17 cellular contexts compared by ENCODE assay signal in genomic region chr1:5389101-5389885, GRCh38.
DNase-seq lines count a peak whose midpoint lies in the region; ATAC-seq lines count a peak whose summit lies in the region.
"Had no signal": no experiment of that assay in that cellular context is flagged by ENCODE, and none has a peak within 500 bp of the region (broad histone marks: within the 10 kb centered on the region; RNA-seq: fewer than 3 reads in every experiment).

No MANE protein-coding gene starts in this region.

- CTCF ChIA-PET in activated naive CD4-positive, alpha-beta T cell treated with anti-CD3 and anti-CD28 coated beads, Interleukin-2, amount 10 ng/mL, durations not matched to agents 7 days and 5 days (lab: Charles Lee): no interaction called here

- peak overlapping the region; percentile 61 for H3K4me3 Mint-ChIP-seq in activated naive CD4-positive, alpha-beta T cell treated with anti-CD3 and anti-CD28 coated beads, Interleukin-2, amount 10 ng/mL, durations not matched to agents 7 days and 5 days
- peak overlapping the region; percentile 79 for H3K4me3 Mint-ChIP-seq in T-helper 2 cell treated with Interferon-gamma antibody and Interleukin-4, amounts not matched to agents 5 μg/mL and 100 μg/mL, for 36 hours
- H3K4me3 Mint-ChIP-seq in central memory CD8-positive, alpha-beta T cell: peak overlapping the region; percentile 69

- peaks cover 18% of the 10 kb centered on the region for H3K27me3 Mint-ChIP-seq in activated naive CD4-positive, alpha-beta T cell treated with anti-CD3 and anti-CD28 coated beads, Interleukin-2, amount 10 ng/mL, durations not matched to agents 7 days and 5 days
- H3K27me3 Mint-ChIP-seq in T-helper 2 cell treated with Interferon-gamma antibody and Interleukin-4, amounts not matched to agents 5 μg/mL and 100 μg/mL, for 36 hours (ENCODE audit: low read depth): peaks cover 11% of the 10 kb centered on the region
- H3K27me3 Mint-ChIP-seq in central memory CD8-positive, alpha-beta T cell: no peaks in the 10 kb centered on the region

- ATAC-seq in central memory CD8-positive, alpha-beta T cell (replicated peaks; ENCODE audit: extremely low read depth, poor library complexity, severe bottlenecking): peak; percentile 76
- no peak for ATAC-seq in HG03439 (IDR thresholded peaks at IDR 0.05; ENCODE audit: unreplicated experiment)
- no peak for ATAC-seq in GM21423 (IDR thresholded peaks at IDR 0.05; ENCODE audit: unreplicated experiment)
- ATAC-seq: GM12878, left ventricle myocardium superior, sciatic nerve had no signal

- peak; percentile 56 for DNase-seq in activated naive CD4-positive, alpha-beta T cell treated with anti-CD3 and anti-CD28 coated beads, Interleukin-2, amount 10 ng/mL, durations not matched to agents 7 days and 5 days
- DNase-seq in activated naive CD4-positive, alpha-beta T cell (lab: John Stamatoyannopoulos, UW): no peak
- no peak for DNase-seq in T-helper 2 cell treated with Interferon-gamma antibody and Interleukin-4, amounts not matched to agents 5 μg/mL and 100 μg/mL, for 36 hours (ENCODE audit: low spot score)
- DNase-seq in central memory CD8-positive, alpha-beta T cell (ENCODE audit: low spot score in 2 of 2): no peak
- DNase-seq in SIG-M5 (lab: John Stamatoyannopoulos, UW) (no peak), occipital lobe (lab: John Stamatoyannopoulos, UW) (no peak)
- DNase-seq: esophagus squamous epithelium, KG1, left ventricle myocardium superior, NCI-H1092 treated with DMSO at 0.1 percent for 48 hours, NCI-H526, SK-N-SH, substantia nigra had no signal

- H3K27ac Mint-ChIP-seq in activated naive CD4-positive, alpha-beta T cell treated with anti-CD3 and anti-CD28 coated beads, Interleukin-2, amount 10 ng/mL, durations not matched to agents 7 days and 5 days: no peak overlapping the region
- H3K27ac Mint-ChIP-seq in T-helper 2 cell treated with Interferon-gamma antibody and Interleukin-4, amounts not matched to agents 5 μg/mL and 100 μg/mL, for 36 hours: peak overlapping the region; percentile 91
- peak overlapping the region; percentile 71 for H3K27ac Mint-ChIP-seq in central memory CD8-positive, alpha-beta T cell (ENCODE audit: low read depth)

- H3K4me1 Mint-ChIP-seq in activated naive CD4-positive, alpha-beta T cell treated with anti-CD3 and anti-CD28 coated beads, Interleukin-2, amount 10 ng/mL, durations not matched to agents 7 days and 5 days: peaks cover 15% of the 10 kb centered on the region
- peaks cover 13% of the 10 kb centered on the region for H3K4me1 Mint-ChIP-seq in T-helper 2 cell treated with Interferon-gamma antibody and Interleukin-4, amounts not matched to agents 5 μg/mL and 100 μg/mL, for 36 hours (ENCODE audit: low read depth)
- H3K4me1 Mint-ChIP-seq in central memory CD8-positive, alpha-beta T cell: peaks cover 19% of the 10 kb centered on the region

- H3K36me3 Mint-ChIP-seq in activated naive CD4-positive, alpha-beta T cell treated with anti-CD3 and anti-CD28 coated beads, Interleukin-2, amount 10 ng/mL, durations not matched to agents 7 days and 5 days: peaks cover 3% of the 10 kb centered on the region
- H3K36me3 Mint-ChIP-seq in T-helper 2 cell treated with Interferon-gamma antibody and Interleukin-4, amounts not matched to agents 5 μg/mL and 100 μg/mL, for 36 hours (ENCODE audit: low read depth): no peaks in the 10 kb centered on the region
- H3K36me3 Mint-ChIP-seq in central memory CD8-positive, alpha-beta T cell (ENCODE audit: insufficient read depth): peaks cover 3% of the 10 kb centered on the region

- no peaks in the 10 kb centered on the region for H3K9me3 Mint-ChIP-seq in activated naive CD4-positive, alpha-beta T cell treated with anti-CD3 and anti-CD28 coated beads, Interleukin-2, amount 10 ng/mL, durations not matched to agents 7 days and 5 days
- no peaks in the 10 kb centered on the region for H3K9me3 Mint-ChIP-seq in T-helper 2 cell treated with Interferon-gamma antibody and Interleukin-4, amounts not matched to agents 5 μg/mL and 100 μg/mL, for 36 hours
- no peaks in the 10 kb centered on the region for H3K9me3 Mint-ChIP-seq in central memory CD8-positive, alpha-beta T cell
